ENCODE assay signal across 14 cellular contexts in the genomic region with DNA sequence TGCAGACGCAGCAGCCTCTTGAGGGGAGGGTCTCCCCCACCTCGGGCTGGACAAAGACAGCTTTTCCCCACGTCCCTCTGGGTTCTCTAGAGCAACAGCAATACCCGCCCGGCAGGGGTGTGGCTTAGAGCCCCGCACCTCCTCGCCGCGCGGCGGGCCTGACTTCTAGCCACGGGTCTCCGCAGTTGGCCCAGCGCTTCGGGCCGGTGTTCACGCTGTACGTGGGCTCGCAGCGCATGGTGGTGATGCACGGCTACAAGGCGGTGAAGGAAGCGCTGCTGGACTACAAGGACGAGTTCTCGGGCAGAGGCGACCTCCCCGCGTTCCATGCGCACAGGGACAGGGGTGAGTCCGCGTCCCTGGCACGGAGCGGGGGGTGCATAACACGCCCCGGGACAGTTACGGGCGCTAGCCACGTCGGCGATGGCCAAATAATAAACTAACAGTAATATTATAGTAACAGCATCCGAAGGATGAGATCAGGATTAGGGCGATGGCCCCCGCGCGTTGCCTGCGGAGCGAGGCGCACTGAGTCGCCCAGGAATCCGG. TPM values are rescaled to one million over a fixed set of nuclear protein-coding genes. Genes with fewer than 3 reads are reported as not detected.
DNase-seq lines count a peak whose midpoint lies in the region; ATAC-seq and TF ChIP-seq lines count a peak whose summit lies in the region.
"Had no signal": no experiment of that assay in that cellular context is flagged by ENCODE, and none has a peak within 500 bp of the region (broad histone marks: within the 10 kb centered on the region; RNA-seq: fewer than 3 reads in every experiment).

No MANE protein-coding gene starts in this region.

- peaks cover 0 to 14% (median 11%) of the 10 kb centered on the region in 11 donors for H3K9me3 ChIP-seq in heart right ventricle
- no peaks in the 10 kb centered on the region for H3K9me3 ChIP-seq in gastrocnemius medialis

- TF ChIP-seq POLR2A in gastrocnemius medialis (IDR thresholded peaks at IDR 0.05): no peak

- DNase-seq in DMS114 treated with DMSO at 0.1 percent for 48 hours (lab: John Stamatoyannopoulos, UW; ENCODE audit: unreplicated experiment) (peak; percentile 20), T-cell (no peak), heart right ventricle (no peak), gastrocnemius medialis (no peak), GM10266 (ENCODE audit: extremely low spot score) (no peak), NK-92 (lab: John Stamatoyannopoulos, UW; ENCODE audit: unreplicated experiment) (no peak)
- DNase-seq: activated CD8-positive, alpha-beta T cell treated with anti-CD3 and anti-CD28 coated beads for 36 hours; NCI-H2107; stimulated activated CD4-positive, alpha-beta T cell treated with anti-CD3 and anti-CD28 coated beads, Interleukin-4, amount 100 ng/mL, for 4 hours had no signal

- no peak overlapping the region for H3K27ac Mint-ChIP-seq in T-cell
- H3K27ac Mint-ChIP-seq: activated CD8-positive, alpha-beta T cell treated with anti-CD3 and anti-CD28 coated beads for 36 hours had no signal

- WGBS in heart right ventricle, 2 donors: 2 to 4% methylated on average over 49 to 50 of the region's 50 CpGs

- H3K27me3 Mint-ChIP-seq in T-cell: peaks cover 40 to 61% of the 10 kb centered on the region in 2 donors

- ATAC-seq in T-cell (replicated peaks in 1 of 4): peak in 1 of 4 experiments; percentile 45
- peak in 5 of 8 donors; percentile 7 to 47 (median 26) for ATAC-seq in heart right ventricle
- ATAC-seq in gastrocnemius medialis: no peak
- no peak for ATAC-seq in HG03280 (IDR thresholded peaks at IDR 0.05; ENCODE audit: unreplicated experiment)
- ATAC-seq in GM18870 (IDR thresholded peaks at IDR 0.05; ENCODE audit: unreplicated experiment): no peak

- H3K36me3 ChIP-seq in heart right ventricle (no peaks in the 10 kb centered on the region), gastrocnemius medialis (no peaks in the 10 kb centered on the region)
- H3K36me3 ChIP-seq: brain microvascular endothelial cell had no signal

- intact Hi-C loops in heart right ventricle (cut with DNase I) (loop anchor here in 6 of 10 donors (10.0 kb wide), 2 partner anchors 194 to 204 kb away; partner anchors contain the start of gene CALY (in 1 of the 6)), gastrocnemius medialis (cut with DNase I; ENCODE audit: low total_unique reads) (loop anchor here (10.0 kb wide), 1 partner anchor 204 kb away; no protein-coding TSS in a partner anchor)

- no peaks in the 10 kb centered on the region for H3K36me3 Mint-ChIP-seq in T-cell

- H3K4me1 ChIP-seq in heart right ventricle (peaks cover 5 to 26% (median 20%) of the 10 kb centered on the region in 9 donors), gastrocnemius medialis (no peaks in the 10 kb centered on the region)

- H3K9me3 Mint-ChIP-seq in T-cell: peaks cover 0 to 5% (median 4%) of the 10 kb centered on the region in 3 donors

- H3K4me1 Mint-ChIP-seq in T-cell: peaks cover 19 to 24% (median 23%) of the 10 kb centered on the region in 3 donors

- H3K27ac ChIP-seq in heart right ventricle (no peak overlapping the region), gastrocnemius medialis (no peak overlapping the region)
- H3K27ac ChIP-seq: brain microvascular endothelial cell had no signal

- in situ Hi-C loops in gastrocnemius medialis (cut with MboI; ENCODE audit: low sequenced_read_pairs in 4 of 4): no loop called here

- peak overlapping the region; percentile 3 to 45 (median 30) for H3K4me3 ChIP-seq in heart right ventricle
- H3K4me3 ChIP-seq in gastrocnemius medialis: peak overlapping the region; percentile 24 to 48 (median 35)

- TF ChIP-seq CTCF in heart right ventricle (IDR thresholded peaks at IDR 0.05): no peak
- TF ChIP-seq CTCF in gastrocnemius medialis (IDR thresholded peaks at IDR 0.05 in 4 of 5, conservative IDR thresholded peaks at IDR 0.05 in 1 of 5): no peak
- TF ChIP-seq CTCF in GM10266 (IDR thresholded peaks at IDR 0.05; ENCODE audit: control insufficient read depth, insufficient read depth, low read depth, missing control alignments): no peak

- POLR2A ChIA-PET in T-cell (lab: Charles Lee): no interaction called here

- CTCF ChIA-PET in T-cell (lab: Charles Lee): no interaction called here

- peaks cover 11 to 76% (median 56%) of the 10 kb centered on the region in 7 donors for H3K27me3 ChIP-seq in heart right ventricle
- H3K27me3 ChIP-seq in gastrocnemius medialis: peaks cover 17 to 36% (median 34%) of the 10 kb centered on the region in 3 donors

- peak overlapping the region; percentile 68 to 78 (median 72) for H3K4me3 Mint-ChIP-seq in T-cell

RNA-seq across cellular contexts. Expression of gene CYP2E1, which starts 1.2 kb away (rescaled TPM):
- total RNA-seq in T-cell (1 to 10 TPM; 2.4 to 4.7 (median 3.3) TPM), heart right ventricle (1 to 10 TPM in 5 of 10 donors, under 1 TPM in 3, not detected in 2; 0.47 to 2.0 (median 1.2) TPM), gastrocnemius medialis (10 to 100 TPM in 1 of 4 donors, 1 to 10 TPM in 2, under 1 TPM in 1; 0.97 to 14.0 (median 4.4) TPM)
- under 1 TPM; 0.49 to 0.80 TPM for polyA plus RNA-seq in heart right ventricle

RNA-seq across cellular contexts. Expression of gene SYCE1, which starts 37.0 kb away (rescaled TPM):
- 1 to 10 TPM in 1 of 5 donors, under 1 TPM in 3, not detected in 1; 0.32 to 1.6 (median 0.59) TPM for total RNA-seq in T-cell
- 1 to 10 TPM in 1 of 10 donors, under 1 TPM in 5, not detected in 4; 0.16 to 1.9 (median 0.35) TPM for total RNA-seq in heart right ventricle
- under 1 TPM in 1 of 2 donors, not detected in 1; 0.44 TPM for polyA plus RNA-seq in heart right ventricle
- under 1 TPM in 1 of 4 donors, not detected in 3; 0.32 TPM for total RNA-seq in gastrocnemius medialis
- total RNA-seq: activated CD8-positive, alpha-beta T cell treated with anti-CD3 and anti-CD28 coated beads for 36 hours; glomerular endothelial cell; myocyte had no signal

Comparison
In these comparisons a context has a peak if more than half of its experiments do, and no peak if none do; other contexts are left out.
1. ATAC-seq: peak in heart right ventricle (5 of 8); none in gastrocnemius medialis (0 of 2), HG03280 (single experiment) and GM18870 (single experiment).